ENCODE assay signal across 8 cellular contexts in genomic region chr12:67630373-67631088, GRCh38. TPM values are rescaled to one million over a fixed set of nuclear protein-coding genes. Genes with fewer than 3 reads are reported as not detected.
A peak's percentile ranks its signal among the peaks of the same experiment; 100 is the strongest.
DNase-seq lines count a peak whose midpoint lies in the region; ATAC-seq and TF ChIP-seq lines count a peak whose summit lies in the region.

No MANE protein-coding gene starts in this region.

- H3K9me3 ChIP-seq in WERI-Rb-1 (ENCODE audit: severe bottlenecking): no peaks in the 10 kb centered on the region

- H3K36me3 ChIP-seq in WERI-Rb-1: no peaks in the 10 kb centered on the region

- H3K27ac Mint-ChIP-seq in activated T-helper 17 cell treated with anti-CD3 and anti-CD28 coated beads, Interleukin-2, amount 50 U/mL, for 72 hours: peak overlapping the region; percentile 64

- DNase-seq in kidney tubule cell (ENCODE audit: low spot score): peak; percentile 71
- peak; percentile 79 for DNase-seq in stimulated activated CD8-positive, alpha-beta memory T cell treated with anti-CD3 and anti-CD28 coated beads, Interleukin-4, amount 100 ng/mL, for 48 hours
- DNase-seq in WERI-Rb-1: no peak
- no peak for DNase-seq in foreskin keratinocyte

- H3K4me3 ChIP-seq in WERI-Rb-1 (ENCODE audit: low read depth, low read length): no peak overlapping the region

- no peaks in the 10 kb centered on the region for H3K4me1 ChIP-seq in foreskin keratinocyte

- H3K27me3 ChIP-seq in WERI-Rb-1 (ENCODE audit: insufficient read depth, low read depth, severe bottlenecking) (no peaks in the 10 kb centered on the region), foreskin keratinocyte (peaks cover 6% of the 10 kb centered on the region)

- H3K4me3 Mint-ChIP-seq in activated T-helper 17 cell treated with anti-CD3 and anti-CD28 coated beads, Interleukin-2, amount 50 U/mL, for 72 hours: peak overlapping the region; percentile 66

- no peak for TF ChIP-seq CTCF in WERI-Rb-1 (IDR thresholded peaks at IDR 0.05; ENCODE audit: low read depth, low read length)
- no peak for TF ChIP-seq CTCF in foreskin keratinocyte (conservative IDR thresholded peaks at IDR 0.05)

- H3K27me3 Mint-ChIP-seq in activated T-helper 17 cell treated with anti-CD3 and anti-CD28 coated beads, Interleukin-2, amount 50 U/mL, for 72 hours: no peaks in the 10 kb centered on the region

- H3K36me3 Mint-ChIP-seq in activated T-helper 17 cell treated with anti-CD3 and anti-CD28 coated beads, Interleukin-2, amount 50 U/mL, for 72 hours (ENCODE audit: low read depth): no peaks in the 10 kb centered on the region

- peaks cover 6% of the 10 kb centered on the region for H3K9me3 Mint-ChIP-seq in activated T-helper 17 cell treated with anti-CD3 and anti-CD28 coated beads, Interleukin-2, amount 50 U/mL, for 72 hours

- H3K27ac ChIP-seq in WERI-Rb-1: no peak overlapping the region
- no peak overlapping the region for H3K27ac ChIP-seq in foreskin keratinocyte

- peaks cover 33% of the 10 kb centered on the region for H3K4me1 Mint-ChIP-seq in activated T-helper 17 cell treated with anti-CD3 and anti-CD28 coated beads, Interleukin-2, amount 50 U/mL, for 72 hours

- ATAC-seq in GM19043 (IDR thresholded peaks at IDR 0.05; ENCODE audit: low read depth, unreplicated experiment) (peak; percentile 99), HG03039 (IDR thresholded peaks at IDR 0.05; ENCODE audit: unreplicated experiment) (peak; percentile 88), foreskin keratinocyte (no peak)
- peak; percentile 96 for ATAC-seq in activated T-helper 17 cell treated with anti-CD3 and anti-CD28 coated beads, Interleukin-2, amount 50 U/mL, for 72 hours (replicated peaks)

TF ChIP-seq in PFSK-1, 5 proteins besides CTCF, POLR2A, EP300 and RAD21:
- no peak for TF ChIP-seq POLR2AphosphoS5 (IDR thresholded peaks at IDR 0.05; ENCODE audit: low read depth, low read length)
- TF ChIP-seq FOXP2 (optimal IDR thresholded peaks at IDR 0.05; ENCODE audit: borderline replicate concordance, extremely low read depth, extremely low read length, insufficient read depth): peak; percentile 66

RNA-seq across cellular contexts. Expression of gene DYRK2, which starts 18.0 kb away (rescaled TPM):
- 31.1 TPM for polyA plus RNA-seq in PFSK-1 (2012; ENCODE audit: insufficient read length, low read depth)
- 10 to 100 TPM; 16.6 to 17.6 TPM for total RNA-seq in activated T-helper 17 cell treated with anti-CD3 and anti-CD28 coated beads, Interleukin-2, amount 50 U/mL, for 72 hours
- 18.3 and 20.5 TPM in 2 replicates for total RNA-seq in foreskin keratinocyte
- 5.9 and 7.7 TPM in 2 replicates for polyA plus RNA-seq in foreskin keratinocyte

Comparison
In these comparisons a context has a peak if more than half of its experiments do, and no peak if none do; other contexts are left out.
1. DNase-seq: peak in kidney tubule cell (single experiment) and stimulated activated CD8-positive, alpha-beta memory T cell treated with anti-CD3 and anti-CD28 coated beads, Interleukin-4, amount 100 ng/mL, for 48 hours (single experiment); none in WERI-Rb-1 (single experiment) and foreskin keratinocyte (0 of 2).